17 cellular contexts compared by ENCODE assay signal in genomic region chr7:82755705-82756551, GRCh38.
DNase-seq lines count a peak whose midpoint lies in the region; ATAC-seq and TF ChIP-seq lines count a peak whose summit lies in the region.
"Had no signal": no experiment of that assay in that cellular context is flagged by ENCODE, and none has a peak within 500 bp of the region (broad histone marks: within the 10 kb centered on the region; RNA-seq: fewer than 3 reads in every experiment).

No MANE protein-coding gene starts in this region.

- no peaks in the 10 kb centered on the region for H3K4me1 Mint-ChIP-seq in naive thymus-derived CD4-positive, alpha-beta T cell
- H3K4me1 Mint-ChIP-seq in CD4-positive, alpha-beta memory T cell = no peaks in the 10 kb centered on the region
- H3K4me1 Mint-ChIP-seq: activated B cell treated with CpG ODN at 0.5 μM for 24 hours; activated T-helper 17 cell treated with anti-CD3 and anti-CD28 coated beads, Interleukin-2, amount 50 U/mL, for 72 hours; nephron progenitor cell had no signal

- H3K27me3 Mint-ChIP-seq in naive thymus-derived CD4-positive, alpha-beta T cell = no peaks in the 10 kb centered on the region
- no peaks in the 10 kb centered on the region for H3K27me3 Mint-ChIP-seq in CD4-positive, alpha-beta memory T cell
- H3K27me3 Mint-ChIP-seq: activated B cell treated with CpG ODN at 0.5 μM for 24 hours; activated T-helper 17 cell treated with anti-CD3 and anti-CD28 coated beads, Interleukin-2, amount 50 U/mL, for 72 hours had no signal

- H3K9me3 Mint-ChIP-seq in naive thymus-derived CD4-positive, alpha-beta T cell = peaks cover 0 to 9% (median 0%) of the 10 kb centered on the region in 11 donors
- peaks cover 0 to 14% (median 3%) of the 10 kb centered on the region in 8 donors for H3K9me3 Mint-ChIP-seq in CD4-positive, alpha-beta memory T cell
- H3K9me3 Mint-ChIP-seq: activated B cell treated with CpG ODN at 0.5 μM for 24 hours, nephron progenitor cell had no signal

- H3K36me3 Mint-ChIP-seq in naive thymus-derived CD4-positive, alpha-beta T cell = no peaks in the 10 kb centered on the region
- H3K36me3 Mint-ChIP-seq in CD4-positive, alpha-beta memory T cell = no peaks in the 10 kb centered on the region

- H3K36me3 ChIP-seq in naive thymus-derived CD4-positive, alpha-beta T cell (ENCODE audit: control insufficient read depth in 2 of 3, insufficient read depth in 3 of 3, low read length in 3 of 3) = no peaks in the 10 kb centered on the region
- H3K36me3 ChIP-seq in CD4-positive, alpha-beta memory T cell (ENCODE audit: insufficient read depth, low read length) = no peaks in the 10 kb centered on the region
- H3K36me3 ChIP-seq: BE2C had no signal

- DNase-seq in AG09319 (ENCODE audit: extremely low read depth, low read depth) = peak; percentile 1
- peak; percentile 38 for DNase-seq in HT1080 (ENCODE audit: low read depth)
- DNase-seq in astrocyte of the hippocampus (ENCODE audit: low read depth, low spot score) = peak; percentile 37
- DNase-seq in iris pigment epithelial cell (ENCODE audit: low read depth) = peak; percentile 74
- DNase-seq in naive thymus-derived CD4-positive, alpha-beta T cell = no peak
- no peak for DNase-seq in CD4-positive, alpha-beta memory T cell
- DNase-seq: activated B cell treated with CpG ODN at 0.5 μM for 24 hours; activated CD8-positive, alpha-beta memory T cell treated with anti-CD3 and anti-CD28 coated beads for 24 hours; amygdala; BE2C; NCI-H2081; NCI-H748 treated with DMSO at 0.1 percent for 48 hours; nephron progenitor cell; retina had no signal

- ATAC-seq in naive thymus-derived CD4-positive, alpha-beta T cell = no peak
- ATAC-seq in GM18517 (IDR thresholded peaks at IDR 0.05; ENCODE audit: unreplicated experiment) = no peak
- ATAC-seq in HG03139 (IDR thresholded peaks at IDR 0.05; ENCODE audit: unreplicated experiment) = no peak
- ATAC-seq: activated T-helper 17 cell treated with anti-CD3 and anti-CD28 coated beads, Interleukin-2, amount 50 U/mL, for 72 hours had no signal

- no peak overlapping the region for H3K27ac Mint-ChIP-seq in naive thymus-derived CD4-positive, alpha-beta T cell
- H3K27ac Mint-ChIP-seq in CD4-positive, alpha-beta memory T cell = no peak overlapping the region
- H3K27ac Mint-ChIP-seq: activated B cell treated with CpG ODN at 0.5 μM for 24 hours; activated T-helper 17 cell treated with anti-CD3 and anti-CD28 coated beads, Interleukin-2, amount 50 U/mL, for 72 hours; nephron progenitor cell had no signal

- H3K9me3 ChIP-seq in naive thymus-derived CD4-positive, alpha-beta T cell (ENCODE audit: control insufficient read depth in 2 of 3, low read length in 3 of 3) = no peaks in the 10 kb centered on the region
- H3K9me3 ChIP-seq in CD4-positive, alpha-beta memory T cell (ENCODE audit: control insufficient read depth in 1 of 2, low read length in 2 of 2) = no peaks in the 10 kb centered on the region
- H3K9me3 ChIP-seq: BE2C had no signal

- H3K27ac ChIP-seq in naive thymus-derived CD4-positive, alpha-beta T cell (ENCODE audit: low read depth, low read length) = no peak overlapping the region
- no peak overlapping the region for H3K27ac ChIP-seq in CD4-positive, alpha-beta memory T cell (ENCODE audit: low read depth, low read length)

- H3K4me1 ChIP-seq in naive thymus-derived CD4-positive, alpha-beta T cell (ENCODE audit: control insufficient read depth in 2 of 2, insufficient read depth in 2 of 2, low read length in 2 of 2) = no peaks in the 10 kb centered on the region
- no peaks in the 10 kb centered on the region for H3K4me1 ChIP-seq in CD4-positive, alpha-beta memory T cell (ENCODE audit: insufficient read depth, low read length)
- H3K4me1 ChIP-seq: BE2C had no signal

- POLR2A ChIA-PET in naive thymus-derived CD4-positive, alpha-beta T cell (lab: Charles Lee) = no interaction called here
- POLR2A ChIA-PET in CD4-positive, alpha-beta memory T cell (lab: Charles Lee; ENCODE audit: partially characterized antibody) = no interaction called here

- H3K4me3 ChIP-seq in naive thymus-derived CD4-positive, alpha-beta T cell (ENCODE audit: low read length) = no peak overlapping the region
- no peak overlapping the region for H3K4me3 ChIP-seq in CD4-positive, alpha-beta memory T cell (ENCODE audit: low read length in 2 of 2)

- H3K27me3 ChIP-seq in naive thymus-derived CD4-positive, alpha-beta T cell (ENCODE audit: control insufficient read depth in 2 of 2, insufficient read depth in 2 of 2, low read length in 2 of 2) = no peaks in the 10 kb centered on the region
- no peaks in the 10 kb centered on the region for H3K27me3 ChIP-seq in CD4-positive, alpha-beta memory T cell (ENCODE audit: insufficient read depth, low read length)
- H3K27me3 ChIP-seq: BE2C had no signal

- H3K4me3 Mint-ChIP-seq in naive thymus-derived CD4-positive, alpha-beta T cell = no peak overlapping the region
- H3K4me3 Mint-ChIP-seq in CD4-positive, alpha-beta memory T cell = no peak overlapping the region
- H3K4me3 Mint-ChIP-seq: activated B cell treated with CpG ODN at 0.5 μM for 24 hours; activated T-helper 17 cell treated with anti-CD3 and anti-CD28 coated beads, Interleukin-2, amount 50 U/mL, for 72 hours; nephron progenitor cell had no signal

- intact Hi-C loops in naive thymus-derived CD4-positive, alpha-beta T cell (cut with micrococcal nuclease) = no loop called here
- intact Hi-C loops in CD4-positive, alpha-beta memory T cell (cut with micrococcal nuclease) = no loop called here

- TF ChIP-seq CTCF in AG09319 (IDR thresholded peaks at IDR 0.05; ENCODE audit: low read depth, low read length) = no peak

- CTCF ChIA-PET in naive thymus-derived CD4-positive, alpha-beta T cell (lab: Charles Lee) = no interaction called here
- CTCF ChIA-PET in CD4-positive, alpha-beta memory T cell (lab: Charles Lee; ENCODE audit: partially characterized antibody) = no interaction called here

Comparison
In these comparisons a context has a peak if more than half of its experiments do, and no peak if none do; other contexts are left out.
1. DNase-seq: peak in AG09319 (single experiment), HT1080 (single experiment), astrocyte of the hippocampus (single experiment) and iris pigment epithelial cell (single experiment); none in naive thymus-derived CD4-positive, alpha-beta T cell (0 of 9) and CD4-positive, alpha-beta memory T cell (0 of 5).